In genomic region chr2:10762651-10763460, GRCh38 we compare ENCODE assay signal across 2 cellular contexts.
TF ChIP-seq lines count a peak whose summit lies in the region.

No MANE protein-coding gene starts in this region.

TF ChIP-seq in A549, 52 proteins besides CTCF, POLR2A, EP300 and RAD21:
- no peak for TF ChIP-seq ZFP36 (IDR thresholded peaks at IDR 0.05; ENCODE audit: borderline replicate concordance, partially characterized antibody)
- TF ChIP-seq, protein P1, sequence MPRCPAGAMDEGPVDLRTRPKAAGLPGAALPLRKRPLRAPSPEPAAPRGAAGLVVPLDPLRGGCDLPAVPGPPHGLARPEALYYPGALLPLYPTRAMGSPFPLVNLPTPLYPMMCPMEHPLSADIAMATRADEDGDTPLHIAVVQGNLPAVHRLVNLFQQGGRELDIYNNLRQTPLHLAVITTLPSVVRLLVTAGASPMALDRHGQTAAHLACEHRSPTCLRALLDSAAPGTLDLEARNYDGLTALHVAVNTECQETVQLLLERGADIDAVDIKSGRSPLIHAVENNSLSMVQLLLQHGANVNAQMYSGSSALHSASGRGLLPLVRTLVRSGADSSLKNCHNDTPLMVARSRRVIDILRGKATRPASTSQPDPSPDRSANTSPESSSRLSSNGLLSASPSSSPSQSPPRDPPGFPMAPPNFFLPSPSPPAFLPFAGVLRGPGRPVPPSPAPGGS (IDR thresholded peaks at IDR 0.05), result no peak
- TF ChIP-seq HES2 (IDR thresholded peaks at IDR 0.05), result no peak
- TF ChIP-seq HDAC2 (IDR thresholded peaks at IDR 0.05), result no peak
- TF ChIP-seq ELK1 (IDR thresholded peaks at IDR 0.05; ENCODE audit: low read depth, low read length), result no peak
- TF ChIP-seq TP53 (CRISPR knock-in tag; IDR thresholded peaks at IDR 0.05), result no peak
- TF ChIP-seq EHF (CRISPR knock-in tag; IDR thresholded peaks at IDR 0.05), result no peak

TF ChIP-seq in K562, 482 proteins besides CTCF, POLR2A, EP300 and RAD21 (continues in another document):
- TF ChIP-seq MEIS2 (IDR thresholded peaks at IDR 0.05; ENCODE audit: partially characterized antibody) (no peak), CREM (IDR thresholded peaks at IDR 0.05; ENCODE audit: low read depth) (peak; percentile 65), DACH1 (IDR thresholded peaks at IDR 0.05; ENCODE audit: partially characterized antibody) (no peak), SP1 (CRISPR knock-in tag; IDR thresholded peaks at IDR 0.05) (no peak), KDM2B (CRISPR knock-in tag; IDR thresholded peaks at IDR 0.05) (no peak), POLR3G (IDR thresholded peaks at IDR 0.05; ENCODE audit: extremely low read depth, insufficient read length, insufficient replicate concordance) (no peak), KDM1A (IDR thresholded peaks at IDR 0.05) (peak; percentile 30 to 40; a peak in 2 of 4 replicates), CHD1 (IDR thresholded peaks at IDR 0.05; ENCODE audit: low read length) (no peak), ZNF347 (CRISPR knock-in tag; IDR thresholded peaks at IDR 0.05; ENCODE audit: low read depth) (no peak), HDAC1 (IDR thresholded peaks at IDR 0.05) (0 out of 4 replicates have a peak, but pooled peaks of 1 of the 2 experiments have one; percentile 40), PKNOX1 (IDR thresholded peaks at IDR 0.05) (peak; percentile 31; the same call in 1 of the 2 replicates), POLR2G (IDR thresholded peaks at IDR 0.05; ENCODE audit: low read depth, low read length) (no peak), LEF1 (IDR thresholded peaks at IDR 0.05) (no peak), TSHZ1 (CRISPR knock-in tag; IDR thresholded peaks at IDR 0.05) (no peak), ZNF407 (IDR thresholded peaks at IDR 0.05; ENCODE audit: low read depth) (no peak), NR2C2 (CRISPR knock-in tag; IDR thresholded peaks at IDR 0.05) (no peak), NR2C2 (tag; IDR thresholded peaks at IDR 0.05) (no peak), CBX3 (IDR thresholded peaks at IDR 0.05; ENCODE audit: borderline replicate concordance in 1 of 2, low read length in 2 of 2) (no peak), GATA2 (CRISPR knock-in tag; IDR thresholded peaks at IDR 0.05) (no peak), CREB1 (IDR thresholded peaks at IDR 0.05) (0 out of 2 replicates have a peak, but pooled peaks have one; percentile 12), CREB1 (CRISPR knock-in tag; IDR thresholded peaks at IDR 0.05) (no peak), TAF1 (IDR thresholded peaks at IDR 0.05; ENCODE audit: control insufficient read depth, extremely low read depth, insufficient read depth, low read length, severe bottlenecking) (no peak)
- TF ChIP-seq, protein P2, sequence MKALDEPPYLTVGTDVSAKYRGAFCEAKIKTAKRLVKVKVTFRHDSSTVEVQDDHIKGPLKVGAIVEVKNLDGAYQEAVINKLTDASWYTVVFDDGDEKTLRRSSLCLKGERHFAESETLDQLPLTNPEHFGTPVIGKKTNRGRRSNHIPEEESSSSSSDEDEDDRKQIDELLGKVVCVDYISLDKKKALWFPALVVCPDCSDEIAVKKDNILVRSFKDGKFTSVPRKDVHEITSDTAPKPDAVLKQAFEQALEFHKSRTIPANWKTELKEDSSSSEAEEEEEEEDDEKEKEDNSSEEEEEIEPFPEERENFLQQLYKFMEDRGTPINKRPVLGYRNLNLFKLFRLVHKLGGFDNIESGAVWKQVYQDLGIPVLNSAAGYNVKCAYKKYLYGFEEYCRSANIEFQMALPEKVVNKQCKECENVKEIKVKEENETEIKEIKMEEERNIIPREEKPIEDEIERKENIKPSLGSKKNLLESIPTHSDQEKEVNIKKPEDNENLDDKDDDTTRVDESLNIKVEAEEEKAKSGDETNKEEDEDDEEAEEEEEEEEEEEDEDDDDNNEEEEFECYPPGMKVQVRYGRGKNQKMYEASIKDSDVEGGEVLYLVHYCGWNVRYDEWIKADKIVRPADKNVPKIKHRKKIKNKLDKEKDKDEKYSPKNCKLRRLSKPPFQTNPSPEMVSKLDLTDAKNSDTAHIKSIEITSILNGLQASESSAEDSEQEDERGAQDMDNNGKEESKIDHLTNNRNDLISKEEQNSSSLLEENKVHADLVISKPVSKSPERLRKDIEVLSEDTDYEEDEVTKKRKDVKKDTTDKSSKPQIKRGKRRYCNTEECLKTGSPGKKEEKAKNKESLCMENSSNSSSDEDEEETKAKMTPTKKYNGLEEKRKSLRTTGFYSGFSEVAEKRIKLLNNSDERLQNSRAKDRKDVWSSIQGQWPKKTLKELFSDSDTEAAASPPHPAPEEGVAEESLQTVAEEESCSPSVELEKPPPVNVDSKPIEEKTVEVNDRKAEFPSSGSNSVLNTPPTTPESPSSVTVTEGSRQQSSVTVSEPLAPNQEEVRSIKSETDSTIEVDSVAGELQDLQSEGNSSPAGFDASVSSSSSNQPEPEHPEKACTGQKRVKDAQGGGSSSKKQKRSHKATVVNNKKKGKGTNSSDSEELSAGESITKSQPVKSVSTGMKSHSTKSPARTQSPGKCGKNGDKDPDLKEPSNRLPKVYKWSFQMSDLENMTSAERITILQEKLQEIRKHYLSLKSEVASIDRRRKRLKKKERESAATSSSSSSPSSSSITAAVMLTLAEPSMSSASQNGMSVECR (CRISPR knock-in tag; IDR thresholded peaks at IDR 0.05), result no peak
- TF ChIP-seq, protein P3, sequence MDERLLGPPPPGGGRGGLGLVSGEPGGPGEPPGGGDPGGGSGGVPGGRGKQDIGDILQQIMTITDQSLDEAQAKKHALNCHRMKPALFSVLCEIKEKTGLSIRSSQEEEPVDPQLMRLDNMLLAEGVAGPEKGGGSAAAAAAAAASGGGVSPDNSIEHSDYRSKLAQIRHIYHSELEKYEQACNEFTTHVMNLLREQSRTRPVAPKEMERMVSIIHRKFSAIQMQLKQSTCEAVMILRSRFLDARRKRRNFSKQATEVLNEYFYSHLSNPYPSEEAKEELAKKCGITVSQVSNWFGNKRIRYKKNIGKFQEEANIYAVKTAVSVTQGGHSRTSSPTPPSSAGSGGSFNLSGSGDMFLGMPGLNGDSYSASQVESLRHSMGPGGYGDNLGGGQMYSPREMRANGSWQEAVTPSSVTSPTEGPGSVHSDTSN (CRISPR knock-in tag; IDR thresholded peaks at IDR 0.05; ENCODE audit: low read depth), result no peak
- TF ChIP-seq, protein P3 (tag; conservative IDR thresholded peaks at IDR 0.05; ENCODE audit: low read depth), result no peak
- TF ChIP-seq, protein P4, sequence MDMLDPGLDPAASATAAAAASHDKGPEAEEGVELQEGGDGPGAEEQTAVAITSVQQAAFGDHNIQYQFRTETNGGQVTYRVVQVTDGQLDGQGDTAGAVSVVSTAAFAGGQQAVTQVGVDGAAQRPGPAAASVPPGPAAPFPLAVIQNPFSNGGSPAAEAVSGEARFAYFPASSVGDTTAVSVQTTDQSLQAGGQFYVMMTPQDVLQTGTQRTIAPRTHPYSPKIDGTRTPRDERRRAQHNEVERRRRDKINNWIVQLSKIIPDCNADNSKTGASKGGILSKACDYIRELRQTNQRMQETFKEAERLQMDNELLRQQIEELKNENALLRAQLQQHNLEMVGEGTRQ (CRISPR knock-in tag; IDR thresholded peaks at IDR 0.05), result peak; percentile 10; the same call in 1 of the 2 replicates
- TF ChIP-seq, protein P5, sequence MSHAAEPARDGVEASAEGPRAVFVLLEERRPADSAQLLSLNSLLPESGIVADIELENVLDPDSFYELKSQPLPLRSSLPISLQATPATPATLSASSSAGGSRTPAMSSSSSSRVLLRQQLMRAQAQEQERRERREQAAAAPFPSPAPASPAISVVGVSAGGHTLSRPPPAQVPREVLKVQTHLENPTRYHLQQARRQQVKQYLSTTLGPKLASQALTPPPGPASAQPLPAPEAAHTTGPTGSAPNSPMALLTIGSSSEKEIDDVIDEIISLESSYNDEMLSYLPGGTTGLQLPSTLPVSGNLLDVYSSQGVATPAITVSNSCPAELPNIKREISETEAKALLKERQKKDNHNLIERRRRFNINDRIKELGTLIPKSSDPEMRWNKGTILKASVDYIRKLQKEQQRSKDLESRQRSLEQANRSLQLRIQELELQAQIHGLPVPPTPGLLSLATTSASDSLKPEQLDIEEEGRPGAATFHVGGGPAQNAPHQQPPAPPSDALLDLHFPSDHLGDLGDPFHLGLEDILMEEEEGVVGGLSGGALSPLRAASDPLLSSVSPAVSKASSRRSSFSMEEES (CRISPR knock-in tag; IDR thresholded peaks at IDR 0.05), result no peak
